ENCODE assay signal across 8 cellular contexts in genomic region chr2:42928692-42929576, GRCh38.
A peak's percentile ranks its signal among the peaks of the same experiment; 100 is the strongest.
DNase-seq lines count a peak whose midpoint lies in the region; ATAC-seq, FAIRE-seq and TF ChIP-seq lines count a peak whose summit lies in the region.

No MANE protein-coding gene starts in this region.

- H3K27me3 Mint-ChIP-seq in Calu3 (ENCODE audit: unreplicated experiment): no peaks in the 10 kb centered on the region

- H3K27me3 ChIP-seq in GM12878 (replicated peaks in 1 of 2; ENCODE audit: control insufficient read depth in 2 of 2, insufficient read depth in 2 of 2, low read length in 1 of 2) (no peaks in the 10 kb centered on the region), right lobe of liver (no peaks in the 10 kb centered on the region)

- H3K36me3 Mint-ChIP-seq in Calu3 (ENCODE audit: insufficient read depth, unreplicated experiment): peaks cover 2% of the 10 kb centered on the region

- TF ChIP-seq CTCF in Calu3 (IDR thresholded peaks at IDR 0.05; ENCODE audit: unreplicated experiment): peak; percentile 30
- peak; percentile 10 to 32 (median 28); a peak in 3 of 6 replicates for TF ChIP-seq CTCF in GM12878 (IDR thresholded peaks at IDR 0.05 in 2 of 3, conservative IDR thresholded peaks at IDR 0.05 in 1 of 3; ENCODE audit: control insufficient read depth in 2 of 3, extremely low read depth in 1 of 3, insufficient read depth in 1 of 3, low read depth in 3 of 3, low read length in 3 of 3)
- TF ChIP-seq CTCF in right lobe of liver (IDR thresholded peaks at IDR 0.05): peak in 2 of 4 donors; percentile 27 to 39
- no peak for TF ChIP-seq CTCF in GM20000 (IDR thresholded peaks at IDR 0.05; ENCODE audit: extremely low read depth, missing control alignments)

- FAIRE-seq in GM12878 (lab: Jason Lieb, UNC): no peak

- in situ Hi-C loops in GM12878 (cut with MboI): no loop called here

- H2AFZ ChIP-seq in GM12878 (ENCODE audit: control insufficient read depth, low read depth, low read length): no peak overlapping the region

- TF ChIP-seq POLR2A in GM12878 (IDR thresholded peaks at IDR 0.05; ENCODE audit: low read depth, low read length) (no peak), right lobe of liver (IDR thresholded peaks at IDR 0.05) (no peak)

- intact Hi-C loops in Calu3 (cut with micrococcal nuclease; ENCODE audit: unreplicated experiment): no loop called here
- intact Hi-C loops in GM12878 (cut with micrococcal nuclease; ENCODE audit: unreplicated experiment): no loop called here
- intact Hi-C loops in right lobe of liver (cut with DNase I): no loop called here

- no peak overlapping the region for H3K27ac Mint-ChIP-seq in Calu3 (ENCODE audit: unreplicated experiment)

- H3K4me3 ChIP-seq in GM12878 (no peak overlapping the region), right lobe of liver (no peak overlapping the region)

- H4K20me1 ChIP-seq in GM12878 (ENCODE audit: control insufficient read depth, insufficient read depth): no peaks in the 10 kb centered on the region

- WGBS in GM12878 (ENCODE audit: insufficient coverage, insufficient replicate concordance, low lambda C conversion rate, missing lambda C conversion rate): 50% methylated on average over 13 of the region's 13 CpGs
- WGBS in right lobe of liver (ENCODE audit: insufficient coverage, low coverage, low lambda C conversion rate, missing lambda C conversion rate): 36% methylated on average over 3 of the region's 13 CpGs

- H3K9me3 ChIP-seq in GM12878 (replicated peaks; ENCODE audit: control insufficient read depth, insufficient read depth, low read length): no peaks in the 10 kb centered on the region
- H3K9me3 ChIP-seq in right lobe of liver: no peaks in the 10 kb centered on the region

- no peaks in the 10 kb centered on the region for H3K79me2 ChIP-seq in GM12878 (ENCODE audit: control insufficient read depth, insufficient read depth, low read length)

- RAD21 ChIA-PET in GM12878 (lab: Charles Lee; ENCODE audit: unreplicated experiment): interaction anchor here (0.6 to 1.2 kb wide), 3 partner anchors 71 to 607 kb away, joined by 3 to 5 read pairs (median 3); no protein-coding TSS in a partner anchor

- no peak for TF ChIP-seq RAD21 in GM12878 (IDR thresholded peaks at IDR 0.05; ENCODE audit: insufficient read depth, low read depth, low read length)

- H3K4me1 Mint-ChIP-seq in Calu3 (ENCODE audit: low read depth, unreplicated experiment): peaks cover 29% of the 10 kb centered on the region

- no peak overlapping the region for H3K4me2 ChIP-seq in GM12878 (ENCODE audit: control insufficient read depth, insufficient read depth)

- no peak overlapping the region for H3K4me3 Mint-ChIP-seq in Calu3 (ENCODE audit: low read depth, unreplicated experiment)

- no peaks in the 10 kb centered on the region for H3K4me1 ChIP-seq in GM12878 (ENCODE audit: control insufficient read depth, insufficient read depth, low read length)
- peaks cover 2 to 75% (median 39%) of the 10 kb centered on the region in 4 donors for H3K4me1 ChIP-seq in right lobe of liver

- POLR2A ChIA-PET in GM12878 (lab: Charles Lee): no interaction called here

- DNase-seq in Calu3: no peak
- DNase-seq in LHCN-M2 (ENCODE audit: low read depth): peak; percentile 71
- DNase-seq in GM12878 (ENCODE audit: low read depth, low spot score): no peak
- DNase-seq in right lobe of liver: peak in 2 of 3 donors; percentile 65 to 70
- no peak for DNase-seq in activated gamma-delta T cell (lab: John Stamatoyannopoulos, UW)
- no peak for DNase-seq in GM20000 (ENCODE audit: low spot score)

- BruUV-seq in Calu3 (replicated peaks; lab: Mats Ljungman, UMichigan) (no TSS peak), GM12878 (replicated peaks; lab: Mats Ljungman, UMichigan) (no TSS peak)

- H3K27ac ChIP-seq in GM12878 (ENCODE audit: control insufficient read depth, insufficient read depth): no peak overlapping the region
- peak overlapping the region; percentile 59 to 95 (median 65) for H3K27ac ChIP-seq in right lobe of liver

- no peak for TF ChIP-seq EP300 in GM12878 (IDR thresholded peaks at IDR 0.05; ENCODE audit: borderline replicate concordance in 1 of 2, control insufficient read depth in 1 of 2, low read depth in 2 of 2, low read length in 2 of 2)

- CTCF ChIA-PET in Calu3 (lab: Charles Lee) (no interaction called here), GM12878 (lab: Yijun Ruan, JAX) (interaction anchor here (0.9 to 3.6 kb wide), 7 partner anchors 10 to 200 kb away, joined by 3 to 18 read pairs (median 3); no protein-coding TSS in a partner anchor)

- no peak overlapping the region for H3K9ac ChIP-seq in GM12878 (ENCODE audit: control insufficient read depth, insufficient read depth, low read length)

- ATAC-seq in GM12878 (peak; percentile 43), right lobe of liver (peak; percentile 9 to 42 (median 18)), GM18909 (IDR thresholded peaks at IDR 0.05; ENCODE audit: poor library complexity, unreplicated experiment) (no peak), GM18907 (IDR thresholded peaks at IDR 0.05; ENCODE audit: unreplicated experiment) (no peak)

- H3K36me3 ChIP-seq in GM12878 (ENCODE audit: control insufficient read depth in 2 of 2, insufficient read depth in 2 of 2, low read length in 1 of 2): no peaks in the 10 kb centered on the region
- no peaks in the 10 kb centered on the region for H3K36me3 ChIP-seq in right lobe of liver

- H3K9me3 Mint-ChIP-seq in Calu3 (ENCODE audit: low read depth, unreplicated experiment): no peaks in the 10 kb centered on the region

- SMC1A ChIA-PET in GM12878 (lab: Charles Lee; ENCODE audit: uncharacterized antibody, unreplicated experiment): interaction anchor here (0.6 to 2.2 kb wide), 3 partner anchors 36 to 116 kb away, joined by 3 to 5 read pairs (median 4); no protein-coding TSS in a partner anchor

TF ChIP-seq in GM12878, 131 proteins besides CTCF, POLR2A, EP300 and RAD21 (continues in another document):
- TF ChIP-seq STAT1 (conservative IDR thresholded peaks at IDR 0.05): no peak
- TF ChIP-seq EZH2 (IDR thresholded peaks at IDR 0.05; ENCODE audit: borderline replicate concordance, control insufficient read depth, low read depth, low read length): no peak
- no peak for TF ChIP-seq REST (IDR thresholded peaks at IDR 0.05; ENCODE audit: low read depth, low read length)
- TF ChIP-seq, protein P1, sequence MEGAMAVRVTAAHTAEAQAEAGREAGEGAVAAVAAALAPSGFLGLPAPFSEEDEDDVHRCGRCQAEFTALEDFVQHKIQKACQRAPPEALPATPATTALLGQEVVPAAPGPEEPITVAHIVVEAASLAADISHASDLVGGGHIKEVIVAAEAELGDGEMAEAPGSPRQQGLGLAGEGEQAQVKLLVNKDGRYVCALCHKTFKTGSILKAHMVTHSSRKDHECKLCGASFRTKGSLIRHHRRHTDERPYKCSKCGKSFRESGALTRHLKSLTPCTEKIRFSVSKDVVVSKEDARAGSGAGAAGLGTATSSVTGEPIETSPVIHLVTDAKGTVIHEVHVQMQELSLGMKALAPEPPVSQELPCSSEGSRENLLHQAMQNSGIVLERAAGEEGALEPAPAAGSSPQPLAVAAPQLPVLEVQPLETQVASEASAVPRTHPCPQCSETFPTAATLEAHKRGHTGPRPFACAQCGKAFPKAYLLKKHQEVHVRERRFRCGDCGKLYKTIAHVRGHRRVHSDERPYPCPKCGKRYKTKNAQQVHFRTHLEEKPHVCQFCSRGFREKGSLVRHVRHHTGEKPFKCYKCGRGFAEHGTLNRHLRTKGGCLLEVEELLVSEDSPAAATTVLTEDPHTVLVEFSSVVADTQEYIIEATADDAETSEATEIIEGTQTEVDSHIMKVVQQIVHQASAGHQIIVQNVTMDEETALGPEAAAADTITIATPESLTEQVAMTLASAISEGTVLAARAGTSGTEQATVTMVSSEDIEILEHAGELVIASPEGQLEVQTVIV (IDR thresholded peaks at IDR 0.05; ENCODE audit: borderline replicate concordance, partially characterized antibody): no peak
- TF ChIP-seq ELK1 (IDR thresholded peaks at IDR 0.05; ENCODE audit: low read depth, low read length): no peak
- TF ChIP-seq NRF1 (conservative IDR thresholded peaks at IDR 0.05; ENCODE audit: low read depth, low read length): no peak

Comparison
In these comparisons a context has a peak if more than half of its experiments do, and no peak if none do; other contexts are left out.
1. DNase-seq: peak in LHCN-M2 (single experiment) and right lobe of liver (2 of 3); none in Calu3 (single experiment), GM12878 (single experiment), activated gamma-delta T cell (single experiment) and GM20000 (single experiment).
2. ATAC-seq: peak in GM12878 (single experiment) and right lobe of liver (4 of 4); none in GM18909 (single experiment) and GM18907 (single experiment).